ENCODE assay signal across 8 cellular contexts in the genomic region with DNA sequence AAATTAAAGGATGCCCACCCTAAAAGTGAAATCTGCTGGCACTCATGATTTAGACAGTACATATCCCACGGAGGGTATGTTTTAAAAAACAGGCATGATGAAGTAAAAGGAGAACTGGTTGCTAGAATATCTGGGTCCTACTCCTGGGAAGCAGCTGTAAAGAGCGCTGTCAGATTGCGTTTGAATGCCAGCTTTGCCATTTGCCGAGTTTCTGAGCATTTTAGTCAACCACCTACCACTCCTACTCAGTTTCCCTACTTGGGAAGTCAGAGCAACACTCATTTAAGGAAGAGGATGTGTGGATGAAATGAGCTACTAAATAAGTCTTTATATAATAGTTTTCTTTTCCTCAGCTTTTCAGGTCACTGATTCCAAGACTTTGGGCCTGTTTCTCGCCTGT. TPM values are rescaled to one million over a fixed set of nuclear protein-coding genes. Genes with fewer than 3 reads are reported as not detected.
DNase-seq lines count a peak whose midpoint lies in the region; ATAC-seq and TF ChIP-seq lines count a peak whose summit lies in the region.

No MANE protein-coding gene starts in this region.

- TF ChIP-seq CTCF in BE2C (IDR thresholded peaks at IDR 0.05; ENCODE audit: low read depth, low read length), result no peak

- no peaks in the 10 kb centered on the region for H3K27me3 Mint-ChIP-seq in naive thymus-derived CD4-positive, alpha-beta T cell

- peak overlapping the region; percentile 90 to 98 (median 96) for H3K4me3 Mint-ChIP-seq in naive thymus-derived CD4-positive, alpha-beta T cell

- DNase-seq in BE2C (no peak), Karpas-422 (peak; percentile 46), cerebellar cortex (ENCODE audit: low spot score) (peak; percentile 42), SKM-1 treated with dmso at 0.1 percent for 144 hours (lab: John Stamatoyannopoulos, UW; ENCODE audit: unreplicated experiment) (no peak), NCI-H128 (lab: John Stamatoyannopoulos, UW; ENCODE audit: unreplicated experiment) (no peak), T1000 (lab: John Stamatoyannopoulos, UW) (no peak)
- DNase-seq in naive thymus-derived CD4-positive, alpha-beta T cell, result no peak

- no peaks in the 10 kb centered on the region for H3K27me3 ChIP-seq in BE2C
- no peaks in the 10 kb centered on the region for H3K27me3 ChIP-seq in Karpas-422 (ENCODE audit: low read length)
- no peaks in the 10 kb centered on the region for H3K27me3 ChIP-seq in naive thymus-derived CD4-positive, alpha-beta T cell (ENCODE audit: control insufficient read depth in 2 of 2, insufficient read depth in 2 of 2, low read length in 2 of 2)

- CTCF ChIA-PET in naive thymus-derived CD4-positive, alpha-beta T cell (lab: Charles Lee), result interaction anchor here (1.5 kb wide), 1 partner anchor 44 kb away, joined by 5 read pairs; no protein-coding TSS in a partner anchor

- POLR2A ChIA-PET in naive thymus-derived CD4-positive, alpha-beta T cell (lab: Charles Lee), result interaction anchor here (0.7 to 2.9 kb wide), 8 partner anchors 11 to 1591 kb away, joined by 3 to 37 read pairs (median 5); a partner anchor contains a TSS

- no peak for ATAC-seq in naive thymus-derived CD4-positive, alpha-beta T cell
- ATAC-seq in GM18517 (IDR thresholded peaks at IDR 0.05; ENCODE audit: unreplicated experiment), result no peak

- peak overlapping the region; percentile 82 for H3K9ac ChIP-seq in Karpas-422 (ENCODE audit: low read length)

- peaks cover 47% of the 10 kb centered on the region for H3K79me2 ChIP-seq in Karpas-422 (ENCODE audit: low read length)

- no peaks in the 10 kb centered on the region for H3K9me2 ChIP-seq in Karpas-422 (replicated peaks; ENCODE audit: insufficient read depth, low read length)

- H3K27ac Mint-ChIP-seq in naive thymus-derived CD4-positive, alpha-beta T cell, result peak overlapping the region; percentile 97 to 99 (median 98)

- peaks cover 27 to 58% (median 46%) of the 10 kb centered on the region in 7 donors for H3K4me1 Mint-ChIP-seq in naive thymus-derived CD4-positive, alpha-beta T cell

- peaks cover 4% of the 10 kb centered on the region; the same call in 1 of the 2 replicates for H3K36me3 ChIP-seq in BE2C
- H3K36me3 ChIP-seq in Karpas-422 (ENCODE audit: insufficient read depth, low read length), result peaks cover 18% of the 10 kb centered on the region; the same call in 1 of the 2 replicates
- H3K36me3 ChIP-seq in naive thymus-derived CD4-positive, alpha-beta T cell (ENCODE audit: control insufficient read depth in 2 of 3, insufficient read depth in 3 of 3, low read length in 3 of 3), result peaks cover 0 to 14% (median 2%) of the 10 kb centered on the region in 3 experiments

- intact Hi-C loops in naive thymus-derived CD4-positive, alpha-beta T cell (cut with micrococcal nuclease), result loop anchor here in 1 of 2 donors (5.0 kb wide), 1 partner anchor 42 kb away; no protein-coding TSS in a partner anchor

- H3K4me2 ChIP-seq in Karpas-422 (ENCODE audit: low read depth, low read length, poor library complexity, severe bottlenecking), result peak overlapping the region; percentile 85

- H3K27ac ChIP-seq in Karpas-422 (ENCODE audit: low read length), result peak overlapping the region; percentile 59
- peak overlapping the region; percentile 98 for H3K27ac ChIP-seq in naive thymus-derived CD4-positive, alpha-beta T cell (ENCODE audit: low read depth, low read length)

- H4K20me1 ChIP-seq in Karpas-422 (ENCODE audit: insufficient read depth, low read depth, low read length), result no peaks in the 10 kb centered on the region

- H3K9me3 Mint-ChIP-seq in naive thymus-derived CD4-positive, alpha-beta T cell, result peaks cover 0 to 5% (median 0%) of the 10 kb centered on the region in 11 donors

- H3K4me3 ChIP-seq in BE2C (ENCODE audit: low read depth, low read length) (peak overlapping the region; percentile 80), Karpas-422 (ENCODE audit: low read length) (peak overlapping the region; percentile 78)
- H3K4me3 ChIP-seq in naive thymus-derived CD4-positive, alpha-beta T cell (ENCODE audit: low read length), result peak overlapping the region; percentile 79

- no peak overlapping the region for H2AFZ ChIP-seq in Karpas-422 (ENCODE audit: low read length)

- 0 out of 2 replicates have a peak, but pooled peaks cover 2% of the 10 kb centered on the region for H3K4me1 ChIP-seq in BE2C
- H3K4me1 ChIP-seq in Karpas-422 (ENCODE audit: low read length), result peaks cover 26% of the 10 kb centered on the region
- peaks cover 14 to 19% of the 10 kb centered on the region in 2 donors for H3K4me1 ChIP-seq in naive thymus-derived CD4-positive, alpha-beta T cell (ENCODE audit: control insufficient read depth in 2 of 2, insufficient read depth in 2 of 2, low read length in 2 of 2)

- no peaks in the 10 kb centered on the region for H3K9me3 ChIP-seq in BE2C
- H3K9me3 ChIP-seq in Karpas-422 (ENCODE audit: low read length), result no peaks in the 10 kb centered on the region
- no peaks in the 10 kb centered on the region for H3K9me3 ChIP-seq in naive thymus-derived CD4-positive, alpha-beta T cell (ENCODE audit: control insufficient read depth in 2 of 3, low read length in 3 of 3)

- H3K36me3 Mint-ChIP-seq in naive thymus-derived CD4-positive, alpha-beta T cell, result peaks cover 0 to 29% (median 17%) of the 10 kb centered on the region in 5 donors

RNA-seq across cellular contexts. Expression of a gene that starts 1.1 kb away (rescaled TPM):
- 6.2 TPM for polyA plus RNA-seq in BE2C (2012; ENCODE audit: insufficient read depth, insufficient read length, low read depth)
- total RNA-seq in Karpas-422 (2014; rRNA removed; shearing (Covaris generic); ENCODE audit: low replicate concordance), result 5.6 and 15.2 TPM in 2 replicates
- 10 to 100 TPM; 11.4 to 28.5 (median 14.5) TPM for total RNA-seq in naive thymus-derived CD4-positive, alpha-beta T cell
- polyA plus RNA-seq in naive thymus-derived CD4-positive, alpha-beta T cell, result 10 to 100 TPM; 26.7 to 28.6 TPM

Comparison
In these comparisons a context has a peak if more than half of its experiments do, and no peak if none do; other contexts are left out.
1. DNase-seq: peak in Karpas-422 (single experiment) and cerebellar cortex (single experiment); none in BE2C (single experiment), naive thymus-derived CD4-positive, alpha-beta T cell (0 of 9), SKM-1 treated with dmso at 0.1 percent for 144 hours (single experiment), NCI-H128 (single experiment) and T1000 (single experiment).
2. Peak in every context shown above with its lines, with median percentiles within 50 percentile points of each other: H3K4me3 ChIP-seq.